In the genomic region with DNA sequence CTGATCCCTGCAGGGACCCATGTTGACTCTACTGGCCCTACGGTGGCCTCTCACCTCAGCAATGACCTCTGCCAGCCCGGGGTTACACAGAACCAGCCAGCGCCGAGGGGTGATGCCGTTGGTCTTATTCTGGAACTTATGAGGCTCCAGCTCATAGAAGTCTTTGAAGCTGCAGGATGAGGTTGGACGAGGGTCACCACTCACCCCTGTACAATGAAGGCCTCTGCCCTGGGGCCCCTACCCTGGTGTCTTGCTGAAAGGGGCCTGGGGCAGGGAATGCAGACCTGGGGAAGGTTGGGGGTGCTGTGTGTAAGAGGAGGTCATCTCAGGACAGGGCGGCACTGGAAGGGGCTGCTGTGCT, we compare ENCODE assay signal across 1 cellular context.
TF ChIP-seq lines count a peak whose summit lies in the region.

No MANE protein-coding gene starts in this region.

TF ChIP-seq in H1, 55 proteins besides CTCF, POLR2A, EP300 and RAD21:
- no peak for TF ChIP-seq SP4 (IDR thresholded peaks at IDR 0.05; ENCODE audit: low read length)
- TF ChIP-seq, protein P1, sequence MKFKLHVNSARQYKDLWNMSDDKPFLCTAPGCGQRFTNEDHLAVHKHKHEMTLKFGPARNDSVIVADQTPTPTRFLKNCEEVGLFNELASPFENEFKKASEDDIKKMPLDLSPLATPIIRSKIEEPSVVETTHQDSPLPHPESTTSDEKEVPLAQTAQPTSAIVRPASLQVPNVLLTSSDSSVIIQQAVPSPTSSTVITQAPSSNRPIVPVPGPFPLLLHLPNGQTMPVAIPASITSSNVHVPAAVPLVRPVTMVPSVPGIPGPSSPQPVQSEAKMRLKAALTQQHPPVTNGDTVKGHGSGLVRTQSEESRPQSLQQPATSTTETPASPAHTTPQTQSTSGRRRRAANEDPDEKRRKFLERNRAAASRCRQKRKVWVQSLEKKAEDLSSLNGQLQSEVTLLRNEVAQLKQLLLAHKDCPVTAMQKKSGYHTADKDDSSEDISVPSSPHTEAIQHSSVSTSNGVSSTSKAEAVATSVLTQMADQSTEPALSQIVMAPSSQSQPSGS (IDR thresholded peaks at IDR 0.05; ENCODE audit: low read length): no peak
- TF ChIP-seq SAP30 (IDR thresholded peaks at IDR 0.05; ENCODE audit: insufficient read depth, insufficient replicate concordance, low read length): no peak
- no peak for TF ChIP-seq RBBP5 (IDR thresholded peaks at IDR 0.05; ENCODE audit: borderline replicate concordance, low read depth, low read length)
- no peak for TF ChIP-seq SP1 (IDR thresholded peaks at IDR 0.05; ENCODE audit: low read depth, low read length)
- no peak for TF ChIP-seq BACH1 (IDR thresholded peaks at IDR 0.05; ENCODE audit: low read length)
- TF ChIP-seq TAF1 (IDR thresholded peaks at IDR 0.05; ENCODE audit: low read depth, low read length): no peak
- no peak for TF ChIP-seq JUND (IDR thresholded peaks at IDR 0.05; ENCODE audit: low read length)
- no peak for TF ChIP-seq KDM4A (IDR thresholded peaks at IDR 0.05; ENCODE audit: low read depth, low read length, severe bottlenecking)
- TF ChIP-seq, protein P2, sequence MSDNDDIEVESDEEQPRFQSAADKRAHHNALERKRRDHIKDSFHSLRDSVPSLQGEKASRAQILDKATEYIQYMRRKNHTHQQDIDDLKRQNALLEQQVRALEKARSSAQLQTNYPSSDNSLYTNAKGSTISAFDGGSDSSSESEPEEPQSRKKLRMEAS (IDR thresholded peaks at IDR 0.05): no peak
- no peak for TF ChIP-seq CBX8 (IDR thresholded peaks at IDR 0.05; ENCODE audit: borderline replicate concordance, low read depth, low read length)
- TF ChIP-seq YY1 (IDR thresholded peaks at IDR 0.05; ENCODE audit: low read depth, low read length): no peak
- no peak for TF ChIP-seq SP2 (IDR thresholded peaks at IDR 0.05; ENCODE audit: low read length)
- TF ChIP-seq RNF2 (IDR thresholded peaks at IDR 0.05; ENCODE audit: borderline replicate concordance, low read depth, low read length, missing control alignments, poor library complexity, severe bottlenecking): no peak
- TF ChIP-seq, protein P3, sequence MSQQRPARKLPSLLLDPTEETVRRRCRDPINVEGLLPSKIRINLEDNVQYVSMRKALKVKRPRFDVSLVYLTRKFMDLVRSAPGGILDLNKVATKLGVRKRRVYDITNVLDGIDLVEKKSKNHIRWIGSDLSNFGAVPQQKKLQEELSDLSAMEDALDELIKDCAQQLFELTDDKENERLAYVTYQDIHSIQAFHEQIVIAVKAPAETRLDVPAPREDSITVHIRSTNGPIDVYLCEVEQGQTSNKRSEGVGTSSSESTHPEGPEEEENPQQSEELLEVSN (IDR thresholded peaks at IDR 0.05): no peak
- TF ChIP-seq HDAC2 (IDR thresholded peaks at IDR 0.05; ENCODE audit: borderline replicate concordance in 1 of 2, low read depth in 2 of 2, low read length in 2 of 2): no peak
- TF ChIP-seq POU5F1 (IDR thresholded peaks at IDR 0.05; ENCODE audit: low read depth, low read length): no peak
- no peak for TF ChIP-seq CHD1 (IDR thresholded peaks at IDR 0.05; ENCODE audit: low read depth, low read length)
- TF ChIP-seq RFX5 (IDR thresholded peaks at IDR 0.05; ENCODE audit: borderline replicate concordance, low read depth, low read length): no peak
- TF ChIP-seq BCL11A (IDR thresholded peaks at IDR 0.05; ENCODE audit: low read depth in 2 of 2, low read length in 2 of 2): no peak
